ENCODE assay signal across 24 cellular contexts in genomic region chr10:127227663-127228062, GRCh38. TPM values are rescaled to one million over a fixed set of nuclear protein-coding genes. Genes with fewer than 3 reads are reported as not detected.
"Had no signal": no experiment of that assay in that cellular context is flagged by ENCODE, and none has a peak within 500 bp of the region (broad histone marks: within the 10 kb centered on the region; RNA-seq: fewer than 3 reads in every experiment).

No MANE protein-coding gene starts in this region.

- DNase-seq: activated B cell treated with CpG ODN at 0.5 μM for 24 hours; activated CD4-positive, alpha-beta T cell treated with anti-CD3 and anti-CD28 coated beads for 36 hours; activated CD4-positive, alpha-beta T cell treated with anti-CD3 and anti-CD28 coated beads, Interleukin-2, amount 50 U/mL, for 4 hours; activated CD8-positive, alpha-beta memory T cell treated with anti-CD3 and anti-CD28 coated beads for 24 hours; activated CD8-positive, alpha-beta memory T cell treated with anti-CD3 and anti-CD28 coated beads, Interleukin-2, amount 50 U/mL, for 4 hours; activated naive CD8-positive, alpha-beta T cell treated with anti-CD3 and anti-CD28 coated beads for 36 hours; activated T-cell treated with anti-CD3 and anti-CD28 coated beads, Interleukin-2, amount 50 U/mL, for 24 hours; colonic mucosa; endodermal cell; heart right ventricle; islet precursor cell; left lung; natural killer cell; stimulated activated CD4-positive, alpha-beta T cell treated with anti-CD3 and anti-CD28 coated beads, Interleukin-12 subunit alpha, Interleukin-12 subunit beta, amount 100 ng/mL, for 4 hours; stimulated activated CD4-positive, alpha-beta T cell treated with anti-CD3 and anti-CD28 coated beads, Interleukin-1b, Interleukin-23, amount 100 ng/mL, for 48 hours; stimulated activated naive CD8-positive, alpha-beta T cell treated with anti-CD3 and anti-CD28 coated beads, Interleukin-15, amount 100 ng/mL, for 72 hours; T-helper 17 cell had no signal

- H3K9me3 Mint-ChIP-seq: activated B cell treated with CpG ODN at 0.5 μM for 24 hours; activated naive CD8-positive, alpha-beta T cell treated with anti-CD3 and anti-CD28 coated beads for 36 hours; activated T-cell treated with anti-CD3 and anti-CD28 coated beads, Interleukin-2, amount 50 U/mL, for 24 hours; activated T-helper 17 cell treated with anti-CD3 and anti-CD28 coated beads, Interleukin-2, amount 50 U/mL, for 72 hours; endodermal cell; natural killer cell; stimulated activated naive CD8-positive, alpha-beta T cell treated with anti-CD3 and anti-CD28 coated beads, Interleukin-15, amount 100 ng/mL, for 72 hours had no signal

- H3K27me3 ChIP-seq: colonic mucosa, heart right ventricle, left lung, right atrium auricular region, tibial nerve had no signal

- H3K36me3 Mint-ChIP-seq: activated naive CD8-positive, alpha-beta T cell treated with anti-CD3 and anti-CD28 coated beads for 36 hours; natural killer cell had no signal

- ATAC-seq: activated CD4-positive, alpha-beta T cell treated with anti-CD3 and anti-CD28 coated beads for 36 hours; activated T-helper 17 cell treated with anti-CD3 and anti-CD28 coated beads, Interleukin-2, amount 50 U/mL, for 72 hours; heart right ventricle; left lung; natural killer cell; T-helper 17 cell had no signal

- H3K4me3 Mint-ChIP-seq: activated B cell treated with CpG ODN at 0.5 μM for 24 hours; activated CD4-positive, alpha-beta T cell treated with anti-CD3 and anti-CD28 coated beads for 36 hours; activated naive CD8-positive, alpha-beta T cell treated with anti-CD3 and anti-CD28 coated beads for 36 hours; activated T-cell treated with anti-CD3 and anti-CD28 coated beads, Interleukin-2, amount 50 U/mL, for 24 hours; activated T-helper 17 cell treated with anti-CD3 and anti-CD28 coated beads, Interleukin-2, amount 50 U/mL, for 72 hours; endodermal cell; natural killer cell; stimulated activated naive CD8-positive, alpha-beta T cell treated with anti-CD3 and anti-CD28 coated beads, Interleukin-15, amount 100 ng/mL, for 72 hours; T-helper 17 cell had no signal

- H3K4me1 ChIP-seq: colonic mucosa, heart right ventricle, left lung, right atrium auricular region, tibial nerve had no signal

- H3K4me3 ChIP-seq: colonic mucosa, heart right ventricle, left lung, prostate gland, right atrium auricular region, tibial nerve had no signal

- H3K9me3 ChIP-seq: colonic mucosa, heart right ventricle, left lung, prostate gland, right atrium auricular region, tibial nerve had no signal

- H3K27ac ChIP-seq: colonic mucosa, epithelial cell of prostate, heart right ventricle, left lung, right atrium auricular region, tibial nerve had no signal

- H3K27ac Mint-ChIP-seq: activated B cell treated with CpG ODN at 0.5 μM for 24 hours; activated CD4-positive, alpha-beta T cell treated with anti-CD3 and anti-CD28 coated beads for 36 hours; activated naive CD8-positive, alpha-beta T cell treated with anti-CD3 and anti-CD28 coated beads for 36 hours; activated T-cell treated with anti-CD3 and anti-CD28 coated beads, Interleukin-2, amount 50 U/mL, for 24 hours; activated T-helper 17 cell treated with anti-CD3 and anti-CD28 coated beads, Interleukin-2, amount 50 U/mL, for 72 hours; endodermal cell; natural killer cell; stimulated activated naive CD8-positive, alpha-beta T cell treated with anti-CD3 and anti-CD28 coated beads, Interleukin-15, amount 100 ng/mL, for 72 hours; T-helper 17 cell had no signal

- H3K36me3 ChIP-seq: colonic mucosa, heart right ventricle, left lung, prostate gland, right atrium auricular region, tibial nerve had no signal

- H3K27me3 Mint-ChIP-seq: activated B cell treated with CpG ODN at 0.5 μM for 24 hours; activated naive CD8-positive, alpha-beta T cell treated with anti-CD3 and anti-CD28 coated beads for 36 hours; stimulated activated naive CD8-positive, alpha-beta T cell treated with anti-CD3 and anti-CD28 coated beads, Interleukin-15, amount 100 ng/mL, for 72 hours had no signal

- H3K4me1 Mint-ChIP-seq: activated B cell treated with CpG ODN at 0.5 μM for 24 hours; activated CD4-positive, alpha-beta T cell treated with anti-CD3 and anti-CD28 coated beads for 36 hours; activated naive CD8-positive, alpha-beta T cell treated with anti-CD3 and anti-CD28 coated beads for 36 hours; activated T-helper 17 cell treated with anti-CD3 and anti-CD28 coated beads, Interleukin-2, amount 50 U/mL, for 72 hours; endodermal cell; natural killer cell; stimulated activated naive CD8-positive, alpha-beta T cell treated with anti-CD3 and anti-CD28 coated beads, Interleukin-15, amount 100 ng/mL, for 72 hours; T-helper 17 cell had no signal

RNA-seq across cellular contexts. Expression of gene INSYN2A, which starts 31.3 kb away (rescaled TPM):
- total RNA-seq: activated B cell treated with CpG ODN at 0.5 μM for 24 hours; activated CD4-positive, alpha-beta T cell treated with anti-CD3 and anti-CD28 coated beads for 36 hours; activated naive CD8-positive, alpha-beta T cell treated with anti-CD3 and anti-CD28 coated beads for 36 hours; activated T-helper 17 cell treated with anti-CD3 and anti-CD28 coated beads, Interleukin-2, amount 50 U/mL, for 72 hours; bronchial epithelial cell; lung microvascular endothelial cell; natural killer cell; T-helper 17 cell had no signal
